In genomic region chr15:98292442-98293240, GRCh38 we compare ENCODE assay signal across 7 cellular contexts.
A peak's percentile ranks its signal among the peaks of the same experiment; 100 is the strongest.
DNase-seq lines count a peak whose midpoint lies in the region; ATAC-seq, FAIRE-seq and TF ChIP-seq lines count a peak whose summit lies in the region.

No MANE protein-coding gene starts in this region.

- no peak for TF ChIP-seq POLR2A in gastrocnemius medialis (IDR thresholded peaks at IDR 0.05)

- H3K36me3 ChIP-seq in heart right ventricle (no peaks in the 10 kb centered on the region), gastrocnemius medialis (no peaks in the 10 kb centered on the region)

- peak; percentile 51 for FAIRE-seq in G401.6 (lab: Jason Lieb, UNC)

- peak overlapping the region in 3 of 10 donors; percentile 11 to 31 (median 14) for H3K4me3 ChIP-seq in heart right ventricle
- no peak overlapping the region for H3K4me3 ChIP-seq in gastrocnemius medialis

- no peak overlapping the region for H3K27ac Mint-ChIP-seq in activated CD4-positive, alpha-beta memory T cell treated with anti-CD3 and anti-CD28 coated beads for 36 hours

- intact Hi-C loops in activated CD4-positive, alpha-beta memory T cell treated with anti-CD3 and anti-CD28 coated beads for 36 hours (cut with micrococcal nuclease), result loop anchor here (5.0 kb wide), 1 partner anchor 130 kb away; no protein-coding TSS in a partner anchor
- intact Hi-C loops in heart right ventricle (cut with DNase I) (loop anchor here in 5 of 10 donors (5.0 to 10.0 kb wide), 3 partner anchors 385 to 390 kb away; no protein-coding TSS in a partner anchor), gastrocnemius medialis (cut with DNase I; ENCODE audit: low total_unique reads) (no loop called here)

- no peaks in the 10 kb centered on the region for H3K36me3 Mint-ChIP-seq in activated CD4-positive, alpha-beta memory T cell treated with anti-CD3 and anti-CD28 coated beads for 36 hours

- TF ChIP-seq CTCF in heart right ventricle (IDR thresholded peaks at IDR 0.05), result peak; percentile 17 to 64 (median 56)
- peak in 3 of 5 experiments; percentile 12 to 51 (median 22) for TF ChIP-seq CTCF in gastrocnemius medialis (IDR thresholded peaks at IDR 0.05 in 4 of 5, conservative IDR thresholded peaks at IDR 0.05 in 1 of 5)

- H3K27ac ChIP-seq in heart right ventricle (no peak overlapping the region), gastrocnemius medialis (no peak overlapping the region)

- no peaks in the 10 kb centered on the region for H3K9me3 Mint-ChIP-seq in activated CD4-positive, alpha-beta memory T cell treated with anti-CD3 and anti-CD28 coated beads for 36 hours

- H3K4me3 Mint-ChIP-seq in activated CD4-positive, alpha-beta memory T cell treated with anti-CD3 and anti-CD28 coated beads for 36 hours, result no peak overlapping the region

- DNase-seq in M059J (ENCODE audit: low read depth) (peak; percentile 21), heart right ventricle (peak; percentile 12 to 28), gastrocnemius medialis (no peak)
- DNase-seq in activated CD4-positive, alpha-beta memory T cell treated with anti-CD3 and anti-CD28 coated beads for 36 hours, result peak; percentile 56

- 2 to 3% methylated on average over 46 of the region's 46 CpGs for WGBS in heart right ventricle, 2 donors

- ATAC-seq in GM21737 (IDR thresholded peaks at IDR 0.05; ENCODE audit: unreplicated experiment) (peak; percentile 64), heart right ventricle (peak in 1 of 8 donors; percentile 53), gastrocnemius medialis (no peak), HG02610 (IDR thresholded peaks at IDR 0.05; ENCODE audit: unreplicated experiment) (no peak)

- H3K4me1 ChIP-seq in heart right ventricle, result peaks cover 0 to 8% (median 5%) of the 10 kb centered on the region in 9 donors
- no peaks in the 10 kb centered on the region for H3K4me1 ChIP-seq in gastrocnemius medialis

- POLR2A ChIA-PET in activated CD4-positive, alpha-beta memory T cell treated with anti-CD3 and anti-CD28 coated beads for 36 hours (lab: Charles Lee), result no interaction called here

- in situ Hi-C loops in gastrocnemius medialis (cut with MboI; ENCODE audit: low sequenced_read_pairs in 4 of 4), result loop anchor here in 3 of 4 donors (25.0 kb wide), 1 partner anchor 380 kb away; no protein-coding TSS in a partner anchor

- H3K9me3 ChIP-seq in heart right ventricle (no peaks in the 10 kb centered on the region), gastrocnemius medialis (no peaks in the 10 kb centered on the region)

- CTCF ChIA-PET in activated CD4-positive, alpha-beta memory T cell treated with anti-CD3 and anti-CD28 coated beads for 36 hours (lab: Charles Lee), result interaction anchor here (0.6 to 2.0 kb wide), 3 partner anchors 19 to 129 kb away, joined by 3 to 5 read pairs (median 4); no protein-coding TSS in a partner anchor

- H3K27me3 Mint-ChIP-seq in activated CD4-positive, alpha-beta memory T cell treated with anti-CD3 and anti-CD28 coated beads for 36 hours, result peaks cover 3% of the 10 kb centered on the region

- peaks cover 3 to 77% (median 62%) of the 10 kb centered on the region in 7 donors for H3K27me3 ChIP-seq in heart right ventricle
- peaks cover 15 to 34% (median 22%) of the 10 kb centered on the region in 3 donors for H3K27me3 ChIP-seq in gastrocnemius medialis

- no peaks in the 10 kb centered on the region for H3K4me1 Mint-ChIP-seq in activated CD4-positive, alpha-beta memory T cell treated with anti-CD3 and anti-CD28 coated beads for 36 hours (ENCODE audit: low read depth)

Comparison
In these comparisons a context has a peak if more than half of its experiments do, and no peak if none do; other contexts are left out.
1. DNase-seq: peak in M059J (single experiment), activated CD4-positive, alpha-beta memory T cell treated with anti-CD3 and anti-CD28 coated beads for 36 hours (single experiment) and heart right ventricle (2 of 2); none in gastrocnemius medialis (0 of 2).